9 cellular contexts compared by ENCODE assay signal in the genomic region with DNA sequence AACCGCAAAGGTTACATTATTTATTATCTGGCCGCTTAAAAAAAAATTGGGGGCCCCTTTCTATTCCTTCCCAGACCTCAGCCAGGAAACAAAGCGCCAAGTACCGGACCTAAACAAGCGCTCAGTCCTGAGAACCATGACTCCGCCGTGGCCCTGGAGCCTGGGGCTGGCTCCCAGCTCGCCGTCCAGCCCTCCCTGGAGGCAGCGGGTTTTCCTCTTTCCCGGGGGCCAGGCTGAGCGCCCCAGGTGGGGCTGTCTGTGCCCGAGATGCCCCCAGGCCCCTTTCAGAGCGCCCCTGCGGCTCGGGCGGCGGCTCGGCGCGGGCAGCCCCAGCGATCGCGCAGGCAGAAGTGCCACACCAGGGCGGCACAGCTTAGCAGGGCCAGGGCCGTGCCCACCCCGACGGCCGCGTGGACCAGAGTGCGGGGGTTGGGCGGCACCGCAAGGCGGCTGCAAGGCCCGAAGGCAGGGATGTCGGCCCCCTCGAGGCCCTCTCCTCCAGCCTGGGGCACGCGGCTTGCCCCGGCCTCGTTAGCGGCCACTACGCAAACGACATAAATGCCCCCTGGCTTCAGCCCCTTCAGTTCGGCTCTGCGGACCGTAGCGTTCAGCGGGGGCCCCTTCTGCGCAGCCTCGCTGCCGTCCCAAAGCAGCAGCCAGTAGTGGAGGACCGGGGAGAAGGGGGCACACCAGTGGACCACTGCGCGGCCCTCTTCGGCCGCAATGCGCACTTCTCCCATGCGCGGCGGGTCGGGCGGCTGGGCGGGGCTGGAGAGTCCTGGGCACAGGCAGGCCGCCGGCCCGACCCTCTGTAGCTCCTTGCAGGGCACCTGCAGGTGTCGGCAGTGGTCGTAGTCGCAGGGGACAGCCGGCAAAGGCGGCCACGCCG. TPM values are rescaled to one million over a fixed set of nuclear protein-coding genes. Genes with fewer than 3 reads are reported as not detected.
DNase-seq lines count a peak whose midpoint lies in the region; ATAC-seq and TF ChIP-seq lines count a peak whose summit lies in the region.
"Had no signal": no experiment of that assay in that cellular context is flagged by ENCODE, and none has a peak within 500 bp of the region (broad histone marks: within the 10 kb centered on the region; RNA-seq: fewer than 3 reads in every experiment).

No MANE protein-coding gene starts in this region.

- TF ChIP-seq CTCF in fibroblast of lung (conservative IDR thresholded peaks at IDR 0.05 in 1 of 2, IDR thresholded peaks at IDR 0.05 in 1 of 2; ENCODE audit: low read depth in 1 of 2, low read length in 2 of 2) (no peak), retinal pigment epithelial cell (conservative IDR thresholded peaks at IDR 0.05; ENCODE audit: low read depth, low read length) (no peak)

- ATAC-seq in GM18498 (IDR thresholded peaks at IDR 0.05; ENCODE audit: unreplicated experiment): no peak
- ATAC-seq: CD8-positive, alpha-beta T cell had no signal

- no peaks in the 10 kb centered on the region for H4K20me1 ChIP-seq in fibroblast of lung (ENCODE audit: control insufficient read depth, extremely low read depth, insufficient read depth, low read length)

- H3K27ac ChIP-seq in fibroblast of lung (ENCODE audit: insufficient read depth, low read length): no peak overlapping the region

- no peaks in the 10 kb centered on the region for H3K27me3 ChIP-seq in H7 (ENCODE audit: control insufficient read depth, insufficient read depth, low read length)
- H3K27me3 ChIP-seq in fibroblast of lung (ENCODE audit: control insufficient read depth, insufficient read depth, low read length): no peaks in the 10 kb centered on the region

- H3K4me1 ChIP-seq in fibroblast of lung (ENCODE audit: control insufficient read depth, extremely low read depth, insufficient read depth, low read length): peaks cover 9% of the 10 kb centered on the region

- H2AFZ ChIP-seq in fibroblast of lung (ENCODE audit: low read length): peak overlapping the region; percentile 33

- H3K9me3 ChIP-seq in fibroblast of lung (ENCODE audit: control insufficient read depth, insufficient read depth, low read depth, low read length): no peaks in the 10 kb centered on the region

- peak overlapping the region; percentile 7 for H3K9ac ChIP-seq in fibroblast of lung (ENCODE audit: insufficient read depth, low read length)

- no peaks in the 10 kb centered on the region for H3K79me2 ChIP-seq in fibroblast of lung (ENCODE audit: control insufficient read depth, insufficient read depth, low read length)

- peak; percentile 71 for DNase-seq in H7
- DNase-seq in fibroblast of lung (ENCODE audit: low read depth in 2 of 2): no peak
- no peak for DNase-seq in retinal pigment epithelial cell (ENCODE audit: low read depth)
- no peak for DNase-seq in occipital lobe (lab: John Stamatoyannopoulos, UW)
- no peak for DNase-seq in NCI-H2081 treated with DMSO at 0.1 percent for 48 hours (lab: John Stamatoyannopoulos, UW)
- DNase-seq: activated naive CD4-positive, alpha-beta T cell treated with Interleukin-2 at 50 U/mL for 16 hours; CD8-positive, alpha-beta T cell; stimulated activated CD4-positive, alpha-beta T cell treated with anti-CD3 and anti-CD28 coated beads, Interleukin-4, amount 100 ng/mL, for 1 hour had no signal

- peak overlapping the region; percentile 83 for H3K4me2 ChIP-seq in fibroblast of lung (ENCODE audit: extremely low read depth, insufficient read depth, low read length)

- H3K4me3 ChIP-seq in H7 (ENCODE audit: insufficient read depth, low read depth, low read length) (no peak overlapping the region), fibroblast of lung (replicated peaks in 1 of 4; ENCODE audit: control extremely low read depth in 1 of 4, insufficient read depth in 1 of 4, low read depth in 3 of 4, low read length in 4 of 4) (peak overlapping the region; percentile 33 to 67 (median 52)), retinal pigment epithelial cell (ENCODE audit: low read length) (peak overlapping the region; percentile 33)

- H3K36me3 ChIP-seq in H7 (replicated peaks; ENCODE audit: control insufficient read depth, insufficient read depth, low read length): peaks cover 14% of the 10 kb centered on the region
- H3K36me3 ChIP-seq in fibroblast of lung (ENCODE audit: control insufficient read depth, insufficient read depth, low read length): peaks cover 16% of the 10 kb centered on the region

RNA-seq across cellular contexts. Expression of a gene that starts 1.6 kb away (rescaled TPM):
- 0.14 and 0.30 TPM in 2 replicates for total RNA-seq in H7 (2014; rRNA removed; shearing (Covaris generic))
- total RNA-seq in fibroblast of lung: 13.4 and 31.5 TPM in 2 replicates
- 7.9 and 12.7 TPM in 2 replicates for polyA plus RNA-seq in fibroblast of lung
- 17.4 and 26.8 TPM in 2 replicates for polyA plus RNA-seq in fibroblast of lung (2012)
- 16.4 and 16.8 TPM in 2 replicates for polyA minus RNA-seq in fibroblast of lung (ENCODE audit: low replicate concordance)
- total RNA-seq in occipital lobe: 0.16 TPM
- total RNA-seq: CD8-positive, alpha-beta T cell had no signal

RNA-seq across cellular contexts. Expression of a gene that starts 8.9 kb away (rescaled TPM):
- 79.2 and 81.2 TPM in 2 replicates for total RNA-seq in H7 (2014; rRNA removed; shearing (Covaris generic))
- total RNA-seq in fibroblast of lung: 143 and 229 TPM in 2 replicates
- polyA plus RNA-seq in fibroblast of lung: 76.4 and 88.6 TPM in 2 replicates
- 94.8 and 108 TPM in 2 replicates for polyA plus RNA-seq in fibroblast of lung (2012)
- polyA minus RNA-seq in fibroblast of lung (ENCODE audit: low replicate concordance): 22.4 and 24.9 TPM in 2 replicates
- 91.4 TPM for total RNA-seq in occipital lobe

RNA-seq across cellular contexts. Expression of a gene that starts 15.7 kb away (rescaled TPM):
- total RNA-seq in H7 (2014; rRNA removed; shearing (Covaris generic)): 2.7 and 4.5 TPM in 2 replicates
- 3.6 and 4.5 TPM in 2 replicates for total RNA-seq in fibroblast of lung
- polyA plus RNA-seq in fibroblast of lung: 3.1 and 3.4 TPM in 2 replicates
- polyA plus RNA-seq in fibroblast of lung (2012): 2.0 and 2.7 TPM in 2 replicates
- polyA minus RNA-seq in fibroblast of lung (ENCODE audit: low replicate concordance): 3.9 and 14.8 TPM in 2 replicates
- 0.94 TPM for total RNA-seq in occipital lobe

RNA-seq across cellular contexts. Expression of a gene that starts 16.3 kb away (rescaled TPM):
- 19.0 and 22.4 TPM in 2 replicates for total RNA-seq in H7 (2014; rRNA removed; shearing (Covaris generic))
- total RNA-seq in fibroblast of lung (12.1 and 14.0 TPM in 2 replicates), occipital lobe (6.9 TPM)
- 4.7 and 7.3 TPM in 2 replicates for polyA plus RNA-seq in fibroblast of lung
- polyA plus RNA-seq in fibroblast of lung (2012): 10.3 and 15.9 TPM in 2 replicates
- polyA minus RNA-seq in fibroblast of lung (ENCODE audit: low replicate concordance): 0.63 and 2.7 TPM in 2 replicates

RNA-seq across cellular contexts. Expression of a gene that starts 19.5 kb away (rescaled TPM):
- total RNA-seq in H7 (2014; rRNA removed; shearing (Covaris generic)): 169 and 200 TPM in 2 replicates
- total RNA-seq in fibroblast of lung (37.8 and 62.1 TPM in 2 replicates), occipital lobe (133 TPM)
- 35.5 and 54.0 TPM in 2 replicates for polyA plus RNA-seq in fibroblast of lung
- polyA plus RNA-seq in fibroblast of lung (2012): 33.6 and 47.4 TPM in 2 replicates
- polyA minus RNA-seq in fibroblast of lung (ENCODE audit: low replicate concordance): 319 and 376 TPM in 2 replicates

Comparison
In these comparisons a context has a peak if more than half of its experiments do, and no peak if none do; other contexts are left out.
1. RNA of a gene that starts 1.6 kb away (total RNA-seq): 13.4 to 31.5 TPM in fibroblast of lung; 0.16 TPM in occipital lobe (single experiment) and 0.14 to 0.30 TPM in H7; every median in the first group is over 10 times any median in the second.